In the genomic region with DNA sequence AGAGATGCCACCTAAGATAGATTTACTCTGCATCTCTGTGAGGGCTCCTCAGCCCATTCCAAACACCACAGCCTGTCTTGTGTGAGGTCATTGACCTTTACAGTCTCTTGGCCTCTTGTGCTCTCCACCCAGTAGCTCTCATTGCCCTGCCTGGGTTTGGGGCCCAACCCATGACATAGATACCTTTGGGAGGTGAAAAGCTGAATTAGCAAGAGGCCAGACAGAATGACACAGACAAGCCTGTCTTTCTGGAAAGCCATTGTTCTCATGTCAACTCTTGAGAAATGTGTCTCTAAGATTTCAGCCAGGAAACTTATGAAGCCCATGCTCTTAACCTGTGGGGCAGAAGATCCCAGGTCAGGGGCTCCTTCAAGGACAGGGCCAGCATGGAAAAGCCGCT, we compare ENCODE assay signal across 20 cellular contexts. TPM values are rescaled to one million over a fixed set of nuclear protein-coding genes. Genes with fewer than 3 reads are reported as not detected.
DNase-seq lines count a peak whose midpoint lies in the region; ATAC-seq and TF ChIP-seq lines count a peak whose summit lies in the region.
"Had no signal": no experiment of that assay in that cellular context is flagged by ENCODE, and none has a peak within 500 bp of the region (broad histone marks: within the 10 kb centered on the region; RNA-seq: fewer than 3 reads in every experiment).

No MANE protein-coding gene starts in this region.

- DNase-seq in HCT116 (ENCODE audit: low read depth, low spot score) = no peak
- no peak for DNase-seq in SJSA1 (ENCODE audit: low read depth in 1 of 2, low spot score in 2 of 2)
- DNase-seq in activated CD4-positive, alpha-beta T cell treated with anti-CD3 and anti-CD28 coated beads, Interleukin-2, amount 50 U/mL, for 4 hours = no peak
- no peak for DNase-seq in HT-29 (ENCODE audit: low spot score)
- no peak for DNase-seq in transverse colon
- DNase-seq: CD8-positive, alpha-beta T cell; DMS79 treated with DMSO at 0.1 percent for 48 hours; NCI-H1048; NCI-H1436; NCI-H2029; NCI-H345; NCI-H526 had no signal

- no peak for TF ChIP-seq EP300 in transverse colon (IDR thresholded peaks at IDR 0.05; ENCODE audit: low read depth)

- RAD21 ChIA-PET in HCT116 (lab: Charles Lee; ENCODE audit: low non-redundant PET in 1 of 2, low total read pairs in 2 of 2, uncharacterized antibody in 2 of 2, unreplicated experiment in 2 of 2) = no interaction called here

- intact Hi-C loops in HCT116 (cut with micrococcal nuclease) (no loop called here), transverse colon (cut with DNase I; ENCODE audit: low total_unique reads) (no loop called here)

- BruUV-seq in HCT116 (replicated peaks; lab: Mats Ljungman, UMichigan) = no TSS peak

- POLR2A ChIA-PET in HCT116 (lab: Charles Lee) = no interaction called here

- no peaks in the 10 kb centered on the region for H3K9me2 ChIP-seq in HCT116 (ENCODE audit: insufficient read depth)

- CTCF ChIA-PET in HCT116 (lab: Charles Lee) = interaction anchor here (1.0 kb wide), 1 partner anchor 39 kb away, joined by 3 read pairs; no protein-coding TSS in a partner anchor

- H4K20me1 ChIP-seq in HCT116 (ENCODE audit: insufficient read depth) = no peaks in the 10 kb centered on the region
- H4K20me1 ChIP-seq: BLaER1 treated with 17β-estradiol and CSF1 and Interleukin-3, amounts not matched to agents 10 nM and 100 nM had no signal

- 84 to 88% methylated on average over 1 of the region's 1 CpG for WGBS in transverse colon (ENCODE audit: low coverage in 1 of 2), 2 donors

- H3K36me3 ChIP-seq in HCT116 (ENCODE audit: control insufficient read depth in 1 of 2, insufficient read depth in 2 of 2, low read length in 2 of 2) (no peaks in the 10 kb centered on the region), SJSA1 (no peaks in the 10 kb centered on the region), parathyroid adenoma (ENCODE audit: control insufficient read depth, insufficient read depth, low read length) (no peaks in the 10 kb centered on the region), transverse colon (no peaks in the 10 kb centered on the region)
- H3K36me3 ChIP-seq: BLaER1 treated with 17β-estradiol and CSF1 and Interleukin-3, amounts not matched to agents 10 nM and 100 nM had no signal

- H2AFZ ChIP-seq in HCT116 (ENCODE audit: low read depth, low read length, poor library complexity, severe bottlenecking) (peak overlapping the region; percentile 51), parathyroid adenoma (peak overlapping the region; percentile 39)

- ATAC-seq in HCT116 = no peak
- ATAC-seq in esophagus mucosa = peak; percentile 89
- no peak for ATAC-seq in HG02973 (IDR thresholded peaks at IDR 0.05; ENCODE audit: unreplicated experiment)
- ATAC-seq: A549; CD8-positive, alpha-beta T cell; PC-3 had no signal

- TF ChIP-seq RAD21 in HCT116 (IDR thresholded peaks at IDR 0.05; ENCODE audit: low read depth) = no peak

- H3K27me3 ChIP-seq in HCT116 (ENCODE audit: insufficient read depth, low read length) (no peaks in the 10 kb centered on the region), SJSA1 (replicated peaks) (no peaks in the 10 kb centered on the region), parathyroid adenoma (ENCODE audit: control insufficient read depth, insufficient read depth, low read length) (no peaks in the 10 kb centered on the region), transverse colon (no peaks in the 10 kb centered on the region)
- H3K27me3 ChIP-seq: BLaER1 treated with 17β-estradiol and CSF1 and Interleukin-3, amounts not matched to agents 10 nM and 100 nM had no signal

- H3K9ac ChIP-seq in HCT116 (ENCODE audit: low read length) (no peak overlapping the region), parathyroid adenoma (no peak overlapping the region)
- H3K9ac ChIP-seq: BLaER1 treated with 17β-estradiol and CSF1 and Interleukin-3, amounts not matched to agents 10 nM and 100 nM; KMS-11 had no signal

- H3K9me3 ChIP-seq in HCT116 (ENCODE audit: control insufficient read depth in 1 of 2, insufficient read depth in 1 of 2, low read depth in 1 of 2, low read length in 2 of 2) (no peaks in the 10 kb centered on the region), SJSA1 (replicated peaks) (no peaks in the 10 kb centered on the region), parathyroid adenoma (ENCODE audit: control insufficient read depth, low read length) (no peaks in the 10 kb centered on the region), transverse colon (no peaks in the 10 kb centered on the region)
- H3K9me3 ChIP-seq: A549; BLaER1 treated with 17β-estradiol and CSF1 and Interleukin-3, amounts not matched to agents 10 nM and 100 nM had no signal

- H3K79me2 ChIP-seq in HCT116 (ENCODE audit: insufficient read depth, low read length) (no peaks in the 10 kb centered on the region), parathyroid adenoma (no peaks in the 10 kb centered on the region)

- no peak overlapping the region for H3K27ac ChIP-seq in HCT116 (ENCODE audit: low read depth, low read length)
- H3K27ac ChIP-seq in SJSA1 = peak overlapping the region; percentile 68
- H3K27ac ChIP-seq in parathyroid adenoma = no peak overlapping the region
- no peak overlapping the region for H3K27ac ChIP-seq in transverse colon
- H3K27ac ChIP-seq: A549; BLaER1 treated with 17β-estradiol and CSF1 and Interleukin-3, amounts not matched to agents 10 nM and 100 nM; KMS-11; RWPE1 had no signal

- H3K4me1 ChIP-seq in HCT116 (ENCODE audit: control insufficient read depth in 1 of 2, insufficient read depth in 2 of 2, low read length in 2 of 2) (peaks cover 3 to 14% of the 10 kb centered on the region in 2 experiments; a peak in 2 of 4 replicates), SJSA1 (replicated peaks) (peaks cover 33% of the 10 kb centered on the region), parathyroid adenoma (peaks cover 12% of the 10 kb centered on the region), transverse colon (peaks cover 0 to 15% (median 8%) of the 10 kb centered on the region in 4 donors)
- H3K4me1 ChIP-seq: BLaER1 treated with 17β-estradiol and CSF1 and Interleukin-3, amounts not matched to agents 10 nM and 100 nM had no signal

- in situ Hi-C loops in transverse colon (cut with MboI; ENCODE audit: low pct_ligation_motif_present in 1 of 4, low pct_unique_long_range_greater_than_20kb in 1 of 4, low sequenced_read_pairs in 3 of 4) = no loop called here

- H3K4me2 ChIP-seq in HCT116 (ENCODE audit: low read length) (no peak overlapping the region), parathyroid adenoma (ENCODE audit: low read length) (no peak overlapping the region)
- H3K4me2 ChIP-seq: A549; BLaER1 treated with 17β-estradiol and CSF1 and Interleukin-3, amounts not matched to agents 10 nM and 100 nM; KMS-11 had no signal

- no peak overlapping the region for H3K4me3 ChIP-seq in HCT116 (replicated peaks in 1 of 2; ENCODE audit: low read depth in 1 of 2, low read length in 2 of 2)
- H3K4me3 ChIP-seq in SJSA1 = no peak overlapping the region
- no peak overlapping the region for H3K4me3 ChIP-seq in parathyroid adenoma (ENCODE audit: low read depth, low read length)
- H3K4me3 ChIP-seq in transverse colon = no peak overlapping the region
- H3K4me3 ChIP-seq: A549; BLaER1 treated with 17β-estradiol and CSF1 and Interleukin-3, amounts not matched to agents 10 nM and 100 nM had no signal

- TF ChIP-seq CTCF in HCT116 (IDR thresholded peaks at IDR 0.05 in 2 of 3, conservative IDR thresholded peaks at IDR 0.05 in 1 of 3; ENCODE audit: borderline replicate concordance in 1 of 3, insufficient read depth in 1 of 3, low read depth in 2 of 3, low read length in 2 of 3) (no peak), parathyroid adenoma (IDR thresholded peaks at IDR 0.05) (no peak), transverse colon (IDR thresholded peaks at IDR 0.05) (no peak)

- TF ChIP-seq POLR2A in HCT116 (IDR thresholded peaks at IDR 0.05; ENCODE audit: borderline replicate concordance, extremely low read depth, insufficient read depth, insufficient read length) (no peak), transverse colon (IDR thresholded peaks at IDR 0.05) (no peak)

TF ChIP-seq in HCT116, 20 proteins besides CTCF, POLR2A, EP300 and RAD21:
- no peak for TF ChIP-seq FOSL1 (IDR thresholded peaks at IDR 0.05; ENCODE audit: low read depth)
- TF ChIP-seq ZFX (IDR thresholded peaks at IDR 0.05) = no peak
- no peak for TF ChIP-seq CEBPB (IDR thresholded peaks at IDR 0.05; ENCODE audit: low read depth)
- TF ChIP-seq EGR1 (IDR thresholded peaks at IDR 0.05; ENCODE audit: low read depth) = no peak
- TF ChIP-seq TCF7L2 (IDR thresholded peaks at IDR 0.05; ENCODE audit: borderline replicate concordance, extremely low read depth, insufficient read depth, insufficient read length) = no peak
- no peak for TF ChIP-seq EZH2phosphoT487 (IDR thresholded peaks at IDR 0.05; ENCODE audit: borderline replicate concordance)
- TF ChIP-seq POLR2AphosphoS5 (IDR thresholded peaks at IDR 0.05; ENCODE audit: low read depth, low read length) = no peak
- TF ChIP-seq ZNF274 (IDR thresholded peaks at IDR 0.05; ENCODE audit: low read depth, low read length) = no peak
- TF ChIP-seq CBX3 (IDR thresholded peaks at IDR 0.05; ENCODE audit: low read depth) = no peak
- TF ChIP-seq, protein P1, sequence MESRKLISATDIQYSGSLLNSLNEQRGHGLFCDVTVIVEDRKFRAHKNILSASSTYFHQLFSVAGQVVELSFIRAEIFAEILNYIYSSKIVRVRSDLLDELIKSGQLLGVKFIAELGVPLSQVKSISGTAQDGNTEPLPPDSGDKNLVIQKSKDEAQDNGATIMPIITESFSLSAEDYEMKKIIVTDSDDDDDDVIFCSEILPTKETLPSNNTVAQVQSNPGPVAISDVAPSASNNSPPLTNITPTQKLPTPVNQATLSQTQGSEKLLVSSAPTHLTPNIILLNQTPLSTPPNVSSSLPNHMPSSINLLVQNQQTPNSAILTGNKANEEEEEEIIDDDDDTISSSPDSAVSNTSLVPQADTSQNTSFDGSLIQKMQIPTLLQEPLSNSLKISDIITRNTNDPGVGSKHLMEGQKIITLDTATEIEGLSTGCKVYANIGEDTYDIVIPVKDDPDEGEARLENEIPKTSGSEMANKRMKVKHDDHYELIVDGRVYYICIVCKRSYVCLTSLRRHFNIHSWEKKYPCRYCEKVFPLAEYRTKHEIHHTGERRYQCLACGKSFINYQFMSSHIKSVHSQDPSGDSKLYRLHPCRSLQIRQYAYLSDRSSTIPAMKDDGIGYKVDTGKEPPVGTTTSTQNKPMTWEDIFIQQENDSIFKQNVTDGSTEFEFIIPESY (IDR thresholded peaks at IDR 0.05; ENCODE audit: extremely low read depth, insufficient replicate concordance, low read length) = no peak
TF ChIP-seq in HCT116: peak in this region for 0.

RNA-seq across cellular contexts. Expression of a gene that starts 18.4 kb away (rescaled TPM):
- 58.5 TPM for total RNA-seq in HCT116 (2021; ENCODE audit: unreplicated experiment)
- 52.6 and 53.3 TPM in 2 replicates for polyA plus RNA-seq in HCT116 (2012)
- total RNA-seq in SJSA1 (2014; rRNA removed; shearing (Covaris generic)) = 54.7 and 63.4 TPM in 2 replicates
- total RNA-seq in esophagus mucosa = 18.4 TPM
- total RNA-seq in HT-29 (2014; rRNA removed; shearing (Covaris generic)) = 5.5 TPM in 2 replicates
- 100 to 1,000 TPM in 1 of 4 donors, 10 to 100 TPM in 3; 35.9 to 105 (median 59.3) TPM for total RNA-seq in transverse colon
- total RNA-seq: CD8-positive, alpha-beta T cell had no signal
